27 cellular contexts compared by ENCODE assay signal in genomic region chr3:188383763-188384162, GRCh38.
"Had no signal": no experiment of that assay in that cellular context is flagged by ENCODE, and none has a peak within 500 bp of the region (broad histone marks: within the 10 kb centered on the region; RNA-seq: fewer than 3 reads in every experiment).

No MANE protein-coding gene starts in this region.

- H3K36me3 ChIP-seq: adrenal gland, ascending aorta, cardiac muscle cell, gastroesophageal sphincter, left ventricle myocardium inferior, suprapubic skin, tibial nerve had no signal

- H3K27me3 ChIP-seq: adrenal gland, ascending aorta, cardiac muscle cell, gastroesophageal sphincter, suprapubic skin, tibial nerve had no signal

- H3K9me3 ChIP-seq: adrenal gland, ascending aorta, gastroesophageal sphincter, left ventricle myocardium inferior, suprapubic skin, tibial nerve had no signal

- H3K4me3 ChIP-seq: adrenal gland, ascending aorta, cardiac muscle cell, coronary artery, gastroesophageal sphincter, left ventricle myocardium inferior, smooth muscle cell, suprapubic skin, tibial nerve had no signal

- ATAC-seq: activated CD4-positive, CD25-positive, alpha-beta regulatory T cell treated with anti-CD3 and anti-CD28 coated beads, Interleukin-2, amount 50 U/mL, for 24 hours; effector memory CD8-positive, alpha-beta T cell; gastroesophageal sphincter; T-cell had no signal

- FAIRE-seq: endothelial cell of umbilical vein, keratinocyte had no signal

- DNase-seq: activated CD4-positive, alpha-beta T cell treated with anti-CD3 and anti-CD28 coated beads for 48 hours; activated CD4-positive, alpha-beta T cell treated with anti-CD3 and anti-CD28 coated beads, Interleukin-2, amount 50 U/mL, for 48 hours; activated CD8-positive, alpha-beta memory T cell treated with anti-CD3 and anti-CD28 coated beads for 24 hours; activated effector memory CD4-positive, alpha-beta T cell treated with Interleukin-2 at 50 U/mL for 16 hours; activated naive CD4-positive, alpha-beta T cell treated with anti-CD3 and anti-CD28 coated beads for 36 hours; activated naive CD8-positive, alpha-beta T cell treated with anti-CD3 and anti-CD28 coated beads for 36 hours; adrenal gland; effector memory CD8-positive, alpha-beta T cell; head of caudate nucleus; hippocampal formation; left ventricle myocardium inferior; stimulated activated CD4-positive, alpha-beta T cell treated with anti-CD3 and anti-CD28 coated beads, Interleukin-1b, Interleukin-23, amount 100 ng/mL, for 48 hours; stimulated activated CD4-positive, alpha-beta T cell treated with anti-CD3 and anti-CD28 coated beads, Interleukin-4, amount 100 ng/mL, for 4 hours; stimulated activated CD8-positive, alpha-beta memory T cell treated with anti-CD3 and anti-CD28 coated beads, Interleukin-4, amount 100 ng/mL, for 48 hours; stimulated activated naive CD4-positive, alpha-beta T cell; T-cell had no signal

- H3K27ac ChIP-seq: adrenal gland, ascending aorta, cardiac muscle cell, coronary artery, gastroesophageal sphincter, left ventricle myocardium inferior, suprapubic skin, tibial nerve, VCaP had no signal
